30 cellular contexts compared by ENCODE assay signal in the genomic region with DNA sequence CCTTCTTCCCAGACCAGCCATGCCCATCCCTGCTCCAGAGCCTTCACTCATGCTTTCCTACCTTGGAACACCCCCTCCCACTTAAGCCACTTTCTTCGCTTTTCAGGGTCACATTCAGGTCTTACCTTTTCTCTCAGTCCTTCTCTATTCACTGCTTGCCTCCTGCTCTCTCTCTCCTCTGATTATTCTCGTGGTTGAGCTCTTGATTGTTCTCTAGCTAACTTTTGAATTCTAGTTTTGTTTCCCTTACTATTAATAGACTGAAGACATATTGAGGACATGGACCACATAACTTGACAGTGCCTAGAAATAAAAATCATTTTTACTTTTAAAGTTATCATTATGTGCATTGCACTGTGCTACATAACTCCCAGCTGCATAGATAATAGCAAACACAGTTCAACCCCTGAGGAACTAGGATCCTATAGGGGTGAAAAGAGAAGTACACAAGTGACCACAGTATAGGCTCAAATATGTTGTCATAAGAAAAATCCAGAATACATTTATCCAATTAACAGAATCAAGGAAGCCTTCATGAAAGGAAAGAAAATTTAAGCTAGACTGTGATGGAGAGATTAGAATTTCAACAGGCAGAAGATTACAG. TPM values are rescaled to one million over a fixed set of nuclear protein-coding genes. Genes with fewer than 3 reads are reported as not detected.
"Had no signal": no experiment of that assay in that cellular context is flagged by ENCODE, and none has a peak within 500 bp of the region (broad histone marks: within the 10 kb centered on the region; RNA-seq: fewer than 3 reads in every experiment).

No MANE protein-coding gene starts in this region.

- ATAC-seq: left lung; naive thymus-derived CD4-positive, alpha-beta T cell had no signal

- FAIRE-seq: frontal cortex had no signal

- H3K4me3 ChIP-seq: hepatocyte, left lung, lung, testis, vagina had no signal

- DNase-seq: activated CD4-positive, alpha-beta memory T cell treated with anti-CD3 and anti-CD28 coated beads for 36 hours; activated CD4-positive, alpha-beta T cell treated with anti-CD3 and anti-CD28 coated beads for 48 hours; activated CD4-positive, CD25-positive, alpha-beta regulatory T cell; activated effector memory CD4-positive, alpha-beta T cell treated with anti-CD3 and anti-CD28 coated beads, Interleukin-2, amount 50 U/mL, for 16 hours; activated naive CD4-positive, alpha-beta T cell treated with anti-CD3 and anti-CD28 coated beads, Interleukin-2, amount 50 U/mL, for 16 hours; activated T-cell treated with anti-CD3 and anti-CD28 coated beads for 4 hours; aorta; brain microvascular endothelial cell; caudate nucleus; dermis blood vessel endothelial cell; effector CD8-positive, alpha-beta T cell; glutamatergic neuron; immature natural killer cell; kidney glomerular epithelial cell; left lung; naive thymus-derived CD4-positive, alpha-beta T cell; retina; stimulated activated CD4-positive, alpha-beta T cell treated with anti-CD3 and anti-CD28 coated beads, Interleukin-4, amount 100 ng/mL, for 1 hour; stimulated activated naive CD4-positive, alpha-beta T cell; T-helper 9 cell; testis; trophoblast cell had no signal

- H3K27me3 Mint-ChIP-seq: progenitor cell of endocrine pancreas had no signal

- H3K4me1 Mint-ChIP-seq: immature natural killer cell; naive thymus-derived CD4-positive, alpha-beta T cell had no signal

- H3K79me2 ChIP-seq: hepatocyte had no signal

- H2AFZ ChIP-seq: hepatocyte had no signal

- H3K36me3 ChIP-seq: brain microvascular endothelial cell, left lung, vagina had no signal

- H3K27ac ChIP-seq: brain microvascular endothelial cell, hepatocyte, left lung, testis, vagina had no signal

- H3K27me3 ChIP-seq: brain microvascular endothelial cell, hepatocyte, left lung, testis, vagina had no signal

- H3K9me3 ChIP-seq: left lung, testis, vagina had no signal

- H3K36me3 Mint-ChIP-seq: activated CD4-positive, alpha-beta memory T cell treated with anti-CD3 and anti-CD28 coated beads for 36 hours; immature natural killer cell had no signal

- H3K4me1 ChIP-seq: left lung, testis, vagina had no signal

- H3K27ac Mint-ChIP-seq: activated CD4-positive, alpha-beta memory T cell treated with anti-CD3 and anti-CD28 coated beads for 36 hours; immature natural killer cell; progenitor cell of endocrine pancreas had no signal

- H3K4me2 ChIP-seq: hepatocyte had no signal

- H3K4me3 Mint-ChIP-seq: activated CD4-positive, alpha-beta memory T cell treated with anti-CD3 and anti-CD28 coated beads for 36 hours; immature natural killer cell; naive thymus-derived CD4-positive, alpha-beta T cell had no signal

RNA-seq across cellular contexts. Expression of gene INSL5, which starts 21.5 kb away (rescaled TPM):
- total RNA-seq: activated CD4-positive, alpha-beta memory T cell treated with anti-CD3 and anti-CD28 coated beads for 36 hours; aorta; dermis blood vessel endothelial cell; frontal cortex; left lung; lung; naive thymus-derived CD4-positive, alpha-beta T cell; osteocyte; progenitor cell of endocrine pancreas; vagina had no signal
- polyA plus RNA-seq: adipose tissue; aorta; esophagus; immature natural killer cell; lung; naive thymus-derived CD4-positive, alpha-beta T cell had no signal

RNA-seq across cellular contexts. Expression of gene DYNLT5, which starts 27.3 kb away (rescaled TPM):
- total RNA-seq: activated CD4-positive, alpha-beta memory T cell treated with anti-CD3 and anti-CD28 coated beads for 36 hours; testis had no signal
- polyA plus RNA-seq: immature natural killer cell; naive thymus-derived CD4-positive, alpha-beta T cell had no signal
